ENCODE assay signal across 2 cellular contexts in genomic region chr5:103208460-103208859, GRCh38.
TF ChIP-seq lines count a peak whose summit lies in the region.

No MANE protein-coding gene starts in this region.

TF ChIP-seq in WTC11, 78 proteins besides CTCF, POLR2A, EP300 and RAD21:
- no peak for TF ChIP-seq ZNF423 (CRISPR knock-in tag; IDR thresholded peaks at IDR 0.05)
- no peak for TF ChIP-seq HMGXB4 (CRISPR knock-in tag; IDR thresholded peaks at IDR 0.05)
- TF ChIP-seq ZNF317 (CRISPR knock-in tag; IDR thresholded peaks at IDR 0.05; ENCODE audit: borderline replicate concordance, low read depth), result no peak
- no peak for TF ChIP-seq CREB1 (CRISPR knock-in tag; IDR thresholded peaks at IDR 0.05)
- TF ChIP-seq RORB (CRISPR knock-in tag; IDR thresholded peaks at IDR 0.05), result no peak
- no peak for TF ChIP-seq ESRRA (CRISPR knock-in tag; IDR thresholded peaks at IDR 0.05; ENCODE audit: borderline replicate concordance)
- TF ChIP-seq HMGA2 (CRISPR knock-in tag; IDR thresholded peaks at IDR 0.05), result no peak
- TF ChIP-seq NFYB (CRISPR knock-in tag; conservative IDR thresholded peaks at IDR 0.05; ENCODE audit: low read depth), result no peak
- TF ChIP-seq ZNF512 (CRISPR knock-in tag; IDR thresholded peaks at IDR 0.05; ENCODE audit: borderline replicate concordance), result no peak

TF ChIP-seq in endothelial cell of umbilical vein, 7 proteins besides CTCF, POLR2A, EP300 and RAD21:
- TF ChIP-seq GATA2 (IDR thresholded peaks at IDR 0.05; ENCODE audit: insufficient read depth, insufficient read length, low read depth, low read length), result no peak
- TF ChIP-seq EZH2 (IDR thresholded peaks at IDR 0.05; ENCODE audit: borderline replicate concordance, low read depth, low read length, severe bottlenecking), result no peak
- TF ChIP-seq JUN (IDR thresholded peaks at IDR 0.05; ENCODE audit: borderline replicate concordance, insufficient read depth, insufficient read length, low read depth), result peak; percentile 58
- TF ChIP-seq FOS (IDR thresholded peaks at IDR 0.05; ENCODE audit: borderline replicate concordance, insufficient read depth, low read length), result peak; percentile 17
- TF ChIP-seq MYC (IDR thresholded peaks at IDR 0.05; ENCODE audit: low read depth, low read length), result no peak
- peak; percentile 42 for TF ChIP-seq POLR2AphosphoS5 (IDR thresholded peaks at IDR 0.05; ENCODE audit: insufficient read depth, low read depth, low read length)
- no peak for TF ChIP-seq MAX (IDR thresholded peaks at IDR 0.05; ENCODE audit: insufficient read depth, insufficient read length)
